In genomic region chr19:47879385-47879784, GRCh38 we compare ENCODE assay signal across 18 cellular contexts. TPM values are rescaled to one million over a fixed set of nuclear protein-coding genes. Genes with fewer than 3 reads are reported as not detected.
"Had no signal": no experiment of that assay in that cellular context is flagged by ENCODE, and none has a peak within 500 bp of the region (broad histone marks: within the 10 kb centered on the region; RNA-seq: fewer than 3 reads in every experiment).

No MANE protein-coding gene starts in this region.

RNA-seq across cellular contexts. Expression of gene SULT2A1, which starts 6.7 kb away (rescaled TPM):
- total RNA-seq: dermis microvascular lymphatic vessel endothelial cell, esophagus mucosa, esophagus squamous epithelium, glomerular endothelial cell, heart right ventricle, kidney epithelial cell, left cardiac atrium, left lung, left ventricle myocardium superior, lower leg skin, mammary epithelial cell, mononuclear cell had no signal
- polyA plus RNA-seq: heart right ventricle, keratinocyte, mammary epithelial cell had no signal

RNA-seq across cellular contexts. Expression of gene TPRX2, which starts 20.4 kb away (rescaled TPM):
- total RNA-seq: colonic mucosa, dermis microvascular lymphatic vessel endothelial cell, endodermal cell, esophagus mucosa, esophagus squamous epithelium, gastrocnemius medialis, glomerular endothelial cell, heart right ventricle, kidney epithelial cell, left cardiac atrium, left lung, left ventricle myocardium superior, lower leg skin, lung, mammary epithelial cell, mononuclear cell, mucosa of gallbladder had no signal
- polyA plus RNA-seq: heart right ventricle, keratinocyte, lung, mammary epithelial cell had no signal

RNA-seq across cellular contexts. Expression of gene CRX, which starts 57.6 kb away (rescaled TPM):
- total RNA-seq: colonic mucosa, dermis microvascular lymphatic vessel endothelial cell, esophagus mucosa, esophagus squamous epithelium, gastrocnemius medialis, glomerular endothelial cell, heart right ventricle, kidney epithelial cell, left cardiac atrium, left lung, left ventricle myocardium superior, lower leg skin, lung, mammary epithelial cell, mononuclear cell, mucosa of gallbladder had no signal
- polyA plus RNA-seq: heart right ventricle, keratinocyte, mammary epithelial cell had no signal
